In the genomic region with DNA sequence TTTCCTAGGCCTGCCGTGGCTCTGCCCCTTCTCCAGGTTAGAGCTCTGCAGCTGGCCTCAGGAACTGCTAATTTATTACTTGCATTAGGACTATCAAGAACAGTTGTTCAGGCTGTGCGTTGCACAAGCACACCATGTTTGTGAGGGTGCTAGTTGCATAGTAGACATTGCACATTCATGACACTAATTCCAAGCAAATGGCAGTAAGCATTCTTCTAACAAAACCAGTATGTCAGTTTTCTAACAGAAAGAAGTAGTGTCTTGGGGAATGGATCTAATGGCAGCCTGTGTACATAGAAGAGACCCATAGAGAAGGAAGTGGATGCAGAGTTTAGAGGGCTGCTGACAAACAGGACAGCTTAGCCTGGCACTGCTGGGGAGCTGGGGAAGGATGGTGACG, we compare ENCODE assay signal across 27 cellular contexts.
"Had no signal": no experiment of that assay in that cellular context is flagged by ENCODE, and none has a peak within 500 bp of the region (broad histone marks: within the 10 kb centered on the region; RNA-seq: fewer than 3 reads in every experiment).

No MANE protein-coding gene starts in this region.

- H3K36me3 Mint-ChIP-seq: naive thymus-derived CD4-positive, alpha-beta T cell; natural killer cell; stimulated activated effector memory CD8-positive, alpha-beta T cell treated with anti-CD3 and anti-CD28 coated beads, Interleukin-12 subunit alpha, Interleukin-12 subunit beta, amount 100 ng/mL, for 72 hours; stimulated activated naive B cell treated with anti-CD40 and anti-IgM and Interleukin-4, amounts not matched to agents 10 μg/mL and 1 μg/mL and 100 μg/mL, for 72 hours had no signal

- H3K4me3 ChIP-seq: neural progenitor cell, ovary, psoas muscle, right lobe of liver, sigmoid colon, stomach, thoracic aorta, thyroid gland, tibial nerve, upper lobe of left lung, uterus had no signal

- H3K4me1 Mint-ChIP-seq: naive thymus-derived CD4-positive, alpha-beta T cell; natural killer cell; nephron; neural progenitor cell; stimulated activated effector memory CD8-positive, alpha-beta T cell treated with anti-CD3 and anti-CD28 coated beads, Interleukin-12 subunit alpha, Interleukin-12 subunit beta, amount 100 ng/mL, for 72 hours; stimulated activated naive B cell treated with anti-CD40 and anti-IgM and Interleukin-4, amounts not matched to agents 10 μg/mL and 1 μg/mL and 100 μg/mL, for 72 hours had no signal

- H3K9me3 Mint-ChIP-seq: naive thymus-derived CD4-positive, alpha-beta T cell; natural killer cell; nephron; neural progenitor cell; stimulated activated effector memory CD8-positive, alpha-beta T cell treated with anti-CD3 and anti-CD28 coated beads, Interleukin-12 subunit alpha, Interleukin-12 subunit beta, amount 100 ng/mL, for 72 hours; stimulated activated naive B cell treated with anti-CD40 and anti-IgM and Interleukin-4, amounts not matched to agents 10 μg/mL and 1 μg/mL and 100 μg/mL, for 72 hours; stimulated activated naive CD8-positive, alpha-beta T cell treated with anti-CD3 and anti-CD28 coated beads, Interleukin-15, Interleukin-2, amounts not matched to agents 100 ng/mL and 50 ng/mL, for 24 hours had no signal

- H3K27me3 ChIP-seq: neural progenitor cell, ovary, right lobe of liver, sigmoid colon, thyroid gland, tibial nerve, uterus had no signal

- FAIRE-seq: small intestine had no signal

- H3K4me3 Mint-ChIP-seq: naive thymus-derived CD4-positive, alpha-beta T cell; natural killer cell; nephron; neural progenitor cell; stimulated activated effector memory CD8-positive, alpha-beta T cell treated with anti-CD3 and anti-CD28 coated beads, Interleukin-12 subunit alpha, Interleukin-12 subunit beta, amount 100 ng/mL, for 72 hours; stimulated activated naive B cell treated with anti-CD40 and anti-IgM and Interleukin-4, amounts not matched to agents 10 μg/mL and 1 μg/mL and 100 μg/mL, for 72 hours; stimulated activated naive CD8-positive, alpha-beta T cell treated with anti-CD3 and anti-CD28 coated beads, Interleukin-15, Interleukin-2, amounts not matched to agents 100 ng/mL and 50 ng/mL, for 24 hours had no signal

- H2AFZ ChIP-seq: neural progenitor cell, parathyroid adenoma had no signal

- H3K27ac Mint-ChIP-seq: naive thymus-derived CD4-positive, alpha-beta T cell; natural killer cell; nephron; neural progenitor cell; progenitor cell of endocrine pancreas; stimulated activated effector memory CD8-positive, alpha-beta T cell treated with anti-CD3 and anti-CD28 coated beads, Interleukin-12 subunit alpha, Interleukin-12 subunit beta, amount 100 ng/mL, for 72 hours; stimulated activated naive B cell treated with anti-CD40 and anti-IgM and Interleukin-4, amounts not matched to agents 10 μg/mL and 1 μg/mL and 100 μg/mL, for 72 hours; stimulated activated naive CD8-positive, alpha-beta T cell treated with anti-CD3 and anti-CD28 coated beads, Interleukin-15, Interleukin-2, amounts not matched to agents 100 ng/mL and 50 ng/mL, for 24 hours had no signal

- DNase-seq: naive thymus-derived CD4-positive, alpha-beta T cell; natural killer cell; occipital lobe; ovary; psoas muscle; right cardiac atrium; right lobe of liver; sigmoid colon; small intestine; stimulated activated CD4-positive, alpha-beta T cell treated with anti-CD3 and anti-CD28 coated beads, Interleukin-15, amount 100 ng/mL, for 24 hours; stimulated activated CD4-positive, alpha-beta T cell treated with anti-CD3 and anti-CD28 coated beads, Interleukin-2, amount 100 ng/mL, for 24 hours; stimulated activated CD4-positive, alpha-beta T cell treated with anti-CD3 and anti-CD28 coated beads, Interleukin-2, amount 100 ng/mL, for 48 hours; stimulated activated CD4-positive, alpha-beta T cell treated with anti-CD3 and anti-CD28 coated beads, Interleukin-4, amount 100 ng/mL, for 24 hours; stimulated activated naive B cell treated with anti-CD40 and anti-IgM and Interleukin-4, amounts not matched to agents 10 μg/mL and 1 μg/mL and 100 μg/mL, for 72 hours; stimulated activated naive CD4-positive, alpha-beta T cell treated with Interleukin-2 at 50 U/mL for 16 hours; stomach; thyroid gland; upper lobe of left lung; uterus had no signal

- H3K36me3 ChIP-seq: neural progenitor cell, ovary, right lobe of liver, sigmoid colon, stomach, thoracic aorta, thyroid gland, upper lobe of left lung, uterus had no signal

- H3K4me2 ChIP-seq: neural progenitor cell had no signal

- H3K27ac ChIP-seq: neural progenitor cell, ovary, parathyroid adenoma, psoas muscle, right lobe of liver, sigmoid colon, stomach, thoracic aorta, thyroid gland, tibial nerve, upper lobe of left lung, uterus had no signal

- H3K9ac ChIP-seq: neural progenitor cell, parathyroid adenoma had no signal

- H3K4me1 ChIP-seq: psoas muscle, thyroid gland, tibial nerve, uterus had no signal

- H3K27me3 Mint-ChIP-seq: progenitor cell of endocrine pancreas had no signal

- H3K79me2 ChIP-seq: parathyroid adenoma had no signal

- H3K9me3 ChIP-seq: ovary, psoas muscle, right lobe of liver, sigmoid colon, stomach, thoracic aorta, thyroid gland, tibial nerve, upper lobe of left lung, uterus had no signal
